Comparison of ENCODE assay signal across 22 cellular contexts in the genomic region with DNA sequence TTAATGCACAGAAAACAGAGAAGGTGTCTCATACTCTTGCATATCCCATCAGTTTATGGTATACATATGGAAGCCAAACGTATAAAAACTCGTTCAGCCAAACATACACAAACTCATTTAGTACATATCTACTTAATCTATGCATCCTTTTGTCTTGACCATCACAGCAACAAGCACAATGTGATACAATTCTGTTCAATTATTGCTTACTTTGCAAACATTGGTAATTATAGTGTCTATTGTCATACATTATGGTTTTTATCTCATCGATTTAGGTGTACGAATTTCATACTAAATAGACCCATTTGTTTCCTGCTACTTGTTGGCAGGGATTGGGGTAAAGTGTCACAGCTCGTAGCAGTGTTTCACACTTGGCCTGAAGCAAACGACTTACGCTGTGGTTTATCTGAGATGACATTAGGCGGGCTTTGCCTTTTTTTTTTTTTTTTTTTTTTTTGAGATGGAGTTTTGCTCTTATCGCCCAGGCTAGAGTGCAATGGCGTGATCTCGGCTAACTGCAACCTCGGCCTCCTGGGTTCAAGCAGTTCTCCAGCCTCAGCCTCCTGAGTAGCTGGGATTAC.
"Had no signal": no experiment of that assay in that cellular context is flagged by ENCODE, and none has a peak within 500 bp of the region (broad histone marks: within the 10 kb centered on the region; RNA-seq: fewer than 3 reads in every experiment).

No MANE protein-coding gene starts in this region.

- H3K4me1 ChIP-seq: pancreas, upper lobe of right lung had no signal

- FAIRE-seq: endometrium, frontal cortex, keratinocyte, pancreas had no signal

- H3K36me3 ChIP-seq: heart right ventricle, left ventricle myocardium inferior, pancreas, tibial nerve, upper lobe of right lung, vagina had no signal

- H3K9me3 ChIP-seq: heart right ventricle, left ventricle myocardium inferior, pancreas, testis, tibial nerve, upper lobe of right lung, vagina had no signal

- H3K9me3 Mint-ChIP-seq: nephron; stimulated activated naive CD8-positive, alpha-beta T cell treated with anti-CD3 and anti-CD28 coated beads, Interleukin-15, amount 100 ng/mL, for 72 hours had no signal

- DNase-seq: effector memory CD4-positive, alpha-beta T cell; heart right ventricle; hypothalamus; left cardiac atrium; left ventricle myocardium inferior; midbrain; occipital lobe; pancreas; right cardiac atrium; stimulated activated naive CD8-positive, alpha-beta T cell treated with anti-CD3 and anti-CD28 coated beads, Interleukin-15, amount 100 ng/mL, for 72 hours; testis; upper lobe of right lung had no signal

- H3K4me3 Mint-ChIP-seq: nephron had no signal

- H3K27me3 Mint-ChIP-seq: stimulated activated naive CD8-positive, alpha-beta T cell treated with anti-CD3 and anti-CD28 coated beads, Interleukin-15, amount 100 ng/mL, for 72 hours had no signal

- H3K27ac ChIP-seq: heart right ventricle, left ventricle myocardium inferior, pancreas, testis, tibial nerve, upper lobe of right lung, vagina had no signal

- H3K27ac Mint-ChIP-seq: progenitor cell of endocrine pancreas; stimulated activated naive CD8-positive, alpha-beta T cell treated with anti-CD3 and anti-CD28 coated beads, Interleukin-15, amount 100 ng/mL, for 72 hours had no signal

- ATAC-seq: esophagus mucosa, heart right ventricle, left cardiac atrium, pancreas, right cardiac atrium, upper lobe of right lung had no signal

- H3K4me3 ChIP-seq: heart right ventricle, left ventricle myocardium inferior, lung, pancreas, smooth muscle cell, testis, tibial nerve, upper lobe of right lung, vagina had no signal
